30 cellular contexts compared by ENCODE assay signal in the genomic region with DNA sequence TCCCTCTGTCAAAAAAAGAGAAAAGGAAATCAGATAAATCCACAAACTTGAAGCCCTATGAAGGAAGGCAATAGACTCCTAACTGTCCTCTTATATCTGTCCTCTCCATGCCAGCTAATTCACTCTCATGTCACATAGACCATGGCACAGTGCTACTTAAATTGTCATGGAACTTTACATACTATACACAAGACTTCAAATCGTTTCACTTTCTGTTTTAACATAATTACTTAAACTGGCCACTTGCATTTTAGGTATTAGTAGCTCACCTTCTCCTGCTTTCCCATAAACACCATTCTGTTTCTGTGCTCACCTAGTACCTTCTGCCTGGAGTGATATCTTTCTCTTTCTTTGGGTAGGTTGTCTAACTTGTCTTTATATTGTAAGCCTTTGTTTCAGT.
"Had no signal": no experiment of that assay in that cellular context is flagged by ENCODE, and none has a peak within 500 bp of the region (broad histone marks: within the 10 kb centered on the region; RNA-seq: fewer than 3 reads in every experiment).

No MANE protein-coding gene starts in this region.

- H3K9ac ChIP-seq: SK-N-SH had no signal

- H3K27me3 ChIP-seq: Peyer's patch, SJSA1 had no signal

- H3K36me3 ChIP-seq: Peyer's patch, SJSA1 had no signal

- H3K4me1 ChIP-seq: Peyer's patch, SJSA1 had no signal

- H3K9me3 ChIP-seq: Peyer's patch, SK-N-SH had no signal

- ATAC-seq: K562, PC-3 had no signal

- FAIRE-seq: K562 had no signal

- H3K27ac ChIP-seq: Peyer's patch, SJSA1 had no signal

- DNase-seq: Karpas-422, KG1, NCI-H1048, NCI-H1092 treated with DMSO at 0.1 percent for 48 hours, NCI-H1105 treated with DMSO at 0.1 percent for 48 hours, NCI-H1417, NCI-H1436, NCI-H146, NCI-H1694, NCI-H187 treated with DMSO at 0.1 percent for 48 hours, NCI-H2029, NCI-H2081, NCI-H2171 treated with DMSO at 0.1 percent for 48 hours, NCI-H2227 treated with DMSO at 0.1 percent for 48 hours, NCI-H345, NCI-H446, NCI-H510A treated with DMSO at 0.1 percent for 48 hours, NCI-H524 treated with DMSO at 0.1 percent for 48 hours, NCI-H69, NCI-H748 treated with DMSO at 0.1 percent for 48 hours, NCI-H82, PC-3, Peyer's patch, Right ventricle myocardium superior, RPMI8226, SHP77 treated with DMSO at 0.1 percent for 48 hours, SK-N-SH, SW 1271 had no signal

- H3K4me2 ChIP-seq: SK-N-SH had no signal

- H3K4me3 ChIP-seq: K562, Peyer's patch, SJSA1 had no signal
